Comparison of ENCODE assay signal across 8 cellular contexts in genomic region chr2:53787255-53787910, GRCh38. TPM values are rescaled to one million over a fixed set of nuclear protein-coding genes. Genes with fewer than 3 reads are reported as not detected.
DNase-seq lines count a peak whose midpoint lies in the region; ATAC-seq and TF ChIP-seq lines count a peak whose summit lies in the region.

No MANE protein-coding gene starts in this region.

- H3K9me3 Mint-ChIP-seq in central memory CD8-positive, alpha-beta T cell, result no peaks in the 10 kb centered on the region

- POLR2A ChIA-PET in OCI-LY7 (lab: Charles Lee), result interaction anchor here (0.6 to 3.7 kb wide), 7 partner anchors 10 to 415 kb away, joined by 4 to 29 read pairs (median 5); partner anchors contain the start of gene CHAC2

- WGBS in suprapubic skin, result under 1% methylated on average over 29 of the region's 29 CpGs

- H3K27me3 ChIP-seq in BLaER1 treated with 17β-estradiol and CSF1 and Interleukin-3, amounts not matched to agents 10 nM and 100 nM, result no peaks in the 10 kb centered on the region
- H3K27me3 ChIP-seq in left lung (no peaks in the 10 kb centered on the region), suprapubic skin (no peaks in the 10 kb centered on the region)

- peaks cover 0 to 14% (median 8%) of the 10 kb centered on the region in 11 experiments; a peak in 19 of 22 replicates for H3K36me3 ChIP-seq in BLaER1 treated with 17β-estradiol and CSF1 and Interleukin-3, amounts not matched to agents 10 nM and 100 nM
- H3K36me3 ChIP-seq in OCI-LY7 (ENCODE audit: insufficient read depth, low read length) (peaks cover 16% of the 10 kb centered on the region), left lung (no peaks in the 10 kb centered on the region), suprapubic skin (no peaks in the 10 kb centered on the region)

- TF ChIP-seq CTCF in OCI-LY7 (conservative IDR thresholded peaks at IDR 0.05; ENCODE audit: low read length), result no peak
- TF ChIP-seq CTCF in left lung (IDR thresholded peaks at IDR 0.05), result no peak
- TF ChIP-seq CTCF in suprapubic skin (IDR thresholded peaks at IDR 0.05), result no peak

- peak overlapping the region; percentile 84 to 99 (median 89) for H3K4me3 ChIP-seq in BLaER1 treated with 17β-estradiol and CSF1 and Interleukin-3, amounts not matched to agents 10 nM and 100 nM
- H3K4me3 ChIP-seq in OCI-LY7 (ENCODE audit: low read depth, low read length, poor library complexity, severe bottlenecking) (peak overlapping the region; percentile 94), left lung (peak overlapping the region; percentile 69 to 70), suprapubic skin (peak overlapping the region; percentile 75)

- peaks cover 25% of the 10 kb centered on the region for H3K36me3 Mint-ChIP-seq in central memory CD8-positive, alpha-beta T cell (ENCODE audit: insufficient read depth)

- DNase-seq in OCI-LY7 (ENCODE audit: low spot score) (peak; percentile 13), left lung (no peak), suprapubic skin (ENCODE audit: low spot score in 2 of 2) (peak in 1 of 2 donors; percentile 85), NCI-H1092 treated with DMSO at 0.1 percent for 48 hours (lab: John Stamatoyannopoulos, UW) (no peak)
- no peak for DNase-seq in central memory CD8-positive, alpha-beta T cell (ENCODE audit: low spot score in 2 of 2)

- H3K27ac Mint-ChIP-seq in central memory CD8-positive, alpha-beta T cell (ENCODE audit: low read depth), result peak overlapping the region; percentile 96

- peak overlapping the region; percentile 64 to 97 (median 90) for H3K27ac ChIP-seq in BLaER1 treated with 17β-estradiol and CSF1 and Interleukin-3, amounts not matched to agents 10 nM and 100 nM
- peak overlapping the region; percentile 75 for H3K27ac ChIP-seq in OCI-LY7 (ENCODE audit: low read depth, low read length, poor library complexity, severe bottlenecking)
- peak overlapping the region; percentile 80 to 84 for H3K27ac ChIP-seq in left lung
- peak overlapping the region; percentile 83 for H3K27ac ChIP-seq in suprapubic skin

- intact Hi-C loops in OCI-LY7 (cut with micrococcal nuclease; ENCODE audit: unreplicated experiment), result loop anchor here (5.0 kb wide), 1 partner anchor 315 kb away; no protein-coding TSS in a partner anchor
- intact Hi-C loops in left lung (cut with DNase I), result no loop called here

- TF ChIP-seq POLR2A in suprapubic skin (IDR thresholded peaks at IDR 0.05), result no peak

- peaks cover 82% of the 10 kb centered on the region for H3K79me2 ChIP-seq in OCI-LY7 (ENCODE audit: insufficient read depth, low read depth, low read length)

- no peaks in the 10 kb centered on the region for H3K9me2 ChIP-seq in OCI-LY7 (ENCODE audit: insufficient read depth, low read length)

- peak; percentile 44 for ATAC-seq in GM18868 (IDR thresholded peaks at IDR 0.05; ENCODE audit: unreplicated experiment)
- peak; percentile 61 for ATAC-seq in HG03064 (IDR thresholded peaks at IDR 0.05; ENCODE audit: low read depth, unreplicated experiment)
- peak; percentile 13 for ATAC-seq in central memory CD8-positive, alpha-beta T cell (replicated peaks; ENCODE audit: extremely low read depth, poor library complexity, severe bottlenecking)
- peak; percentile 69 for ATAC-seq in left lung

- BruUV-seq in OCI-LY7 (replicated peaks; lab: Mats Ljungman, UMichigan), result no TSS peak

- H3K9me3 ChIP-seq in BLaER1 treated with 17β-estradiol and CSF1 and Interleukin-3, amounts not matched to agents 10 nM and 100 nM (replicated peaks in 1 of 11), result no peaks in the 10 kb centered on the region
- H3K9me3 ChIP-seq in OCI-LY7 (ENCODE audit: low read length) (no peaks in the 10 kb centered on the region), left lung (no peaks in the 10 kb centered on the region), suprapubic skin (no peaks in the 10 kb centered on the region)

- CTCF ChIA-PET in OCI-LY7 (lab: Charles Lee; ENCODE audit: unreplicated experiment), result interaction anchor here (0.6 to 0.8 kb wide), 2 partner anchors 20 to 316 kb away, joined by 3 read pairs; partner anchors contain the start of gene CHAC2

- H3K9ac ChIP-seq in BLaER1 treated with 17β-estradiol and CSF1 and Interleukin-3, amounts not matched to agents 10 nM and 100 nM, result peak overlapping the region; percentile 83 to 99 (median 91)

- H2AFZ ChIP-seq in OCI-LY7 (ENCODE audit: low read length), result peak overlapping the region; percentile 61

- TF ChIP-seq EP300 in suprapubic skin (IDR thresholded peaks at IDR 0.05), result no peak

- H3K4me1 Mint-ChIP-seq in central memory CD8-positive, alpha-beta T cell, result peaks cover 34% of the 10 kb centered on the region

- H4K20me1 ChIP-seq in BLaER1 treated with 17β-estradiol and CSF1 and Interleukin-3, amounts not matched to agents 10 nM and 100 nM, result peaks cover 0 to 46% (median 11%) of the 10 kb centered on the region in 11 experiments; a peak in 9 of 22 replicates
- peaks cover 17% of the 10 kb centered on the region; the same call in 1 of the 2 replicates for H4K20me1 ChIP-seq in OCI-LY7 (ENCODE audit: insufficient read depth, low read length)

- no peaks in the 10 kb centered on the region for H3K27me3 Mint-ChIP-seq in central memory CD8-positive, alpha-beta T cell

- peak overlapping the region; percentile 78 to 98 (median 91) for H3K4me2 ChIP-seq in BLaER1 treated with 17β-estradiol and CSF1 and Interleukin-3, amounts not matched to agents 10 nM and 100 nM
- H3K4me2 ChIP-seq in OCI-LY7 (ENCODE audit: low read length), result peak overlapping the region; percentile 90

- peaks cover 23 to 49% (median 36%) of the 10 kb centered on the region in 10 experiments for H3K4me1 ChIP-seq in BLaER1 treated with 17β-estradiol and CSF1 and Interleukin-3, amounts not matched to agents 10 nM and 100 nM
- peaks cover 38% of the 10 kb centered on the region for H3K4me1 ChIP-seq in OCI-LY7 (ENCODE audit: insufficient read depth, low read length, poor library complexity, severe bottlenecking)
- H3K4me1 ChIP-seq in left lung, result peaks cover 8 to 65% of the 10 kb centered on the region in 2 donors
- peaks cover 41% of the 10 kb centered on the region for H3K4me1 ChIP-seq in suprapubic skin

- peak overlapping the region; percentile 99 for H3K4me3 Mint-ChIP-seq in central memory CD8-positive, alpha-beta T cell

RNA-seq across cellular contexts. Expression of gene ERLEC1, which starts 0.5 kb away (rescaled TPM):
- 22.7 and 26.9 TPM in 2 replicates for total RNA-seq in OCI-LY7 (2014; rRNA removed; shearing (Covaris generic))
- 26.4 and 28.5 TPM in 2 replicates for total RNA-seq in OCI-LY7 (2022)
- 10 to 100 TPM; 57.3 to 71.4 TPM for total RNA-seq in left lung
- 10 to 100 TPM; 30.9 to 86.1 (median 36.5) TPM for total RNA-seq in suprapubic skin

RNA-seq across cellular contexts. Expression of gene ASB3, which starts 0.6 kb away (rescaled TPM):
- total RNA-seq in OCI-LY7 (2014; rRNA removed; shearing (Covaris generic)), result 25.0 and 26.4 TPM in 2 replicates
- total RNA-seq in OCI-LY7 (2022), result 30.3 and 32.1 TPM in 2 replicates
- total RNA-seq in left lung, result 10 to 100 TPM; 22.7 to 24.1 TPM
- 10 to 100 TPM in 3 of 4 donors, 1 to 10 TPM in 1; 9.8 to 28.8 (median 12.6) TPM for total RNA-seq in suprapubic skin

RNA-seq across cellular contexts. Expression of gene CHAC2, which starts 19.8 kb away (rescaled TPM):
- total RNA-seq in OCI-LY7 (2014; rRNA removed; shearing (Covaris generic)), result 15.9 and 17.0 TPM in 2 replicates
- total RNA-seq in OCI-LY7 (2022) (13.7 and 13.9 TPM in 2 replicates), left lung (1 to 10 TPM; 5.5 to 9.6 TPM), suprapubic skin (1 to 10 TPM; 1.4 to 6.4 (median 3.0) TPM)

Comparison
In these comparisons a context has a peak if more than half of its experiments do, and no peak if none do; other contexts are left out.
1. ATAC-seq: peak in every context shown above with its lines; median percentile 69 in left lung; 61 in HG03064; 44 in GM18868; 13 in central memory CD8-positive, alpha-beta T cell.